9 cellular contexts compared by ENCODE assay signal in the genomic region with DNA sequence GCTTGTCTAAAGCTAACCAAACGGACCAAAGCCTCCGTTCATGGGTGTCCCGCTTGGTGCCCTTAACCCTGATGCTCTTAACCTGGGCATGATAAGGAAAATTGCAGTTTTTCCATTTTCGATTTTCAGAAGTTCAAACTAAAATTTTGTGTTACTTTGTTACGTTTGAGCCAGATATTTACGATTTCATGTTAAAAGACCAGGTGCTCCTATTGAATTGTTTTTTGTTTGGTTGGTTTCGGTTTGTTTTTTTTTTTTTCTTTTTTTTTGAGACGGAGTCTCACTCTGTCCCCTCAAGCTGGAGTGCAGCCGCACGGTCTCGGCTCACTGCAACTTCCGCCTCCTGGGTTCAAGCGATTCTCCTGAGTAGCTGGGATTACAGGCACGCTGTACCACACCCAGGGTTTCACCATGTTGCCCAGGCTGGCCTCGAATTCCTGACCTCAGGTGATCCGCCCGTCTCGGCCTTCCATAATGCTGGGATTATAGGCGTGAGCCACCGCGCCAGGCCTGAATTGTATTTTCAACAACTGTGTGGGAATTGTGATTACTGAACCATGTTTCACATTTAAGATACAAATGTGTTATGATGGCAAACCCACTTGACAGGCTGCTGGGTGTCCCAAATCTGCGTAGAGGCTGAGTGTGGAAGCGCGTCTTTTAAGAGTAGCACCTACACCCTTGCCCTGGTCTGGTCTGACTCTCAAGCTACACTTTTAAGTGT. TPM values are rescaled to one million over a fixed set of nuclear protein-coding genes. Genes with fewer than 3 reads are reported as not detected.
DNase-seq lines count a peak whose midpoint lies in the region; ATAC-seq, FAIRE-seq and TF ChIP-seq lines count a peak whose summit lies in the region.
"Had no signal": no experiment of that assay in that cellular context is flagged by ENCODE, and none has a peak within 500 bp of the region (broad histone marks: within the 10 kb centered on the region; RNA-seq: fewer than 3 reads in every experiment).

No MANE protein-coding gene starts in this region.

- BruUV-seq in GM12878 (replicated peaks; lab: Mats Ljungman, UMichigan), result TSS peak; percentile 94

- SMC1A ChIA-PET in GM12878 (lab: Charles Lee; ENCODE audit: uncharacterized antibody, unreplicated experiment), result interaction anchor here (1.1 to 1.9 kb wide), 3 partner anchors 14 to 36 kb away, joined by 3 to 6 read pairs (median 5); no protein-coding TSS in a partner anchor

- no peak for TF ChIP-seq RAD21 in GM12878 (IDR thresholded peaks at IDR 0.05; ENCODE audit: insufficient read depth, low read depth, low read length)

- RAD21 ChIA-PET in GM12878 (lab: Charles Lee; ENCODE audit: unreplicated experiment), result no interaction called here

- no peaks in the 10 kb centered on the region for H4K20me1 ChIP-seq in GM12878 (ENCODE audit: control insufficient read depth, insufficient read depth)

- ATAC-seq in heart right ventricle, result no peak
- ATAC-seq in left ventricle myocardium superior, result no peak
- ATAC-seq in GM12878, result peak; percentile 30; the same call in 2 of the 3 replicates
- peak; percentile 5 for ATAC-seq in memory B cell (ENCODE audit: low read depth)
- no peak for ATAC-seq in aorta (ENCODE audit: low FRiP score)
- no peak for ATAC-seq in GM21360 (IDR thresholded peaks at IDR 0.05; ENCODE audit: unreplicated experiment)
- no peak for ATAC-seq in HG03571 (IDR thresholded peaks at IDR 0.05; ENCODE audit: unreplicated experiment)

- H3K79me2 ChIP-seq in GM12878 (ENCODE audit: control insufficient read depth, insufficient read depth, low read length), result peaks cover 19% of the 10 kb centered on the region

- CTCF ChIA-PET in GM12878 (lab: Yijun Ruan, JAX), result interaction anchor here (0.6 to 1.1 kb wide), 2 partner anchors 20 to 631 kb away, joined by 3 read pairs; no protein-coding TSS in a partner anchor

- WGBS in heart right ventricle, 2 donors, result 81 to 84% methylated on average over 24 of the region's 24 CpGs
- 77% methylated on average over 21 of the region's 24 CpGs for WGBS in GM12878 (ENCODE audit: insufficient coverage, insufficient replicate concordance, low lambda C conversion rate, missing lambda C conversion rate)
- 79 to 83% methylated on average over 24 of the region's 24 CpGs for WGBS in aorta, 2 donors

- H3K27ac Mint-ChIP-seq in memory B cell, result peak overlapping the region; percentile 94

- H3K36me3 ChIP-seq in heart right ventricle (no peaks in the 10 kb centered on the region), GM12878 (ENCODE audit: control insufficient read depth in 2 of 2, insufficient read depth in 2 of 2, low read length in 1 of 2) (0 out of 4 replicates have a peak, but pooled peaks cover 0 to 3% of the 10 kb centered on the region in 2 experiments), aorta (ENCODE audit: control insufficient read depth in 1 of 2, insufficient read depth in 2 of 2, low read length in 1 of 2) (no peaks in the 10 kb centered on the region)

- peaks cover 0 to 42% (median 22%) of the 10 kb centered on the region in 9 donors for H3K4me1 ChIP-seq in heart right ventricle
- H3K4me1 ChIP-seq in GM12878 (ENCODE audit: control insufficient read depth, insufficient read depth, low read length), result peaks cover 17% of the 10 kb centered on the region
- H3K4me1 ChIP-seq in aorta (ENCODE audit: control insufficient read depth in 1 of 2, insufficient read depth in 2 of 2, low read length in 2 of 2), result no peaks in the 10 kb centered on the region

- H3K36me3 Mint-ChIP-seq in memory B cell, result peaks cover 6% of the 10 kb centered on the region

- DNase-seq in heart right ventricle (no peak), left ventricle myocardium superior (no peak), GM12878 (ENCODE audit: low read depth, low spot score) (no peak), memory B cell (ENCODE audit: low spot score in 2 of 2) (no peak), aorta (no peak), GM19238 (ENCODE audit: insufficient read length, low spot score) (no peak)

- POLR2A ChIA-PET in GM12878 (lab: Charles Lee), result interaction anchor here (0.6 to 1.7 kb wide), 6 partner anchors 18 to 285 kb away, joined by 3 to 8 read pairs (median 4); no protein-coding TSS in a partner anchor

- peak overlapping the region; percentile 80 to 98 (median 94) for H3K27ac ChIP-seq in heart right ventricle
- peak overlapping the region; percentile 84 for H3K27ac ChIP-seq in GM12878 (ENCODE audit: control insufficient read depth, insufficient read depth)
- H3K27ac ChIP-seq in aorta (ENCODE audit: low read depth in 1 of 2, low read length in 2 of 2), result peak overlapping the region; percentile 82 to 85

- peak overlapping the region; percentile 90 for H2AFZ ChIP-seq in GM12878 (ENCODE audit: control insufficient read depth, low read depth, low read length)

- no peak for TF ChIP-seq CTCF in heart right ventricle (IDR thresholded peaks at IDR 0.05)
- no peak for TF ChIP-seq CTCF in GM12878 (IDR thresholded peaks at IDR 0.05 in 2 of 3, conservative IDR thresholded peaks at IDR 0.05 in 1 of 3; ENCODE audit: control insufficient read depth in 2 of 3, extremely low read depth in 1 of 3, insufficient read depth in 1 of 3, low read depth in 3 of 3, low read length in 3 of 3)

- peaks cover 26% of the 10 kb centered on the region for H3K4me1 Mint-ChIP-seq in memory B cell

- 0 out of 2 replicates have a peak, but pooled peaks have one; percentile 23 for TF ChIP-seq POLR2A in GM12878 (IDR thresholded peaks at IDR 0.05; ENCODE audit: low read depth, low read length)

- peak overlapping the region; percentile 98 for H3K4me3 Mint-ChIP-seq in memory B cell

- FAIRE-seq in GM12878 (lab: Jason Lieb, UNC), result no peak

- in situ Hi-C loops in GM12878 (cut with MboI), result no loop called here

- H3K27me3 Mint-ChIP-seq in memory B cell, result no peaks in the 10 kb centered on the region

- H3K9me3 Mint-ChIP-seq in memory B cell, result peaks cover 1% of the 10 kb centered on the region

- H3K9me3 ChIP-seq in heart right ventricle (no peaks in the 10 kb centered on the region), GM12878 (replicated peaks; ENCODE audit: control insufficient read depth, insufficient read depth, low read length) (no peaks in the 10 kb centered on the region; the same call in 1 of the 3 replicates), aorta (ENCODE audit: control insufficient read depth, low read length) (no peaks in the 10 kb centered on the region)

- H3K4me3 ChIP-seq in heart right ventricle (peak overlapping the region in 9 of 10 donors; percentile 36 to 91 (median 71)), GM12878 (peak overlapping the region; percentile 68), aorta (ENCODE audit: low read length in 2 of 2) (peak overlapping the region; percentile 9 to 13)

- no peaks in the 10 kb centered on the region for H3K27me3 ChIP-seq in heart right ventricle
- H3K27me3 ChIP-seq in GM12878 (replicated peaks in 1 of 2; ENCODE audit: control insufficient read depth in 2 of 2, insufficient read depth in 2 of 2, low read length in 1 of 2), result no peaks in the 10 kb centered on the region
- H3K27me3 ChIP-seq in aorta (ENCODE audit: control insufficient read depth in 1 of 2, insufficient read depth in 2 of 2, low read length in 1 of 2), result no peaks in the 10 kb centered on the region

- no peak for TF ChIP-seq EP300 in GM12878 (IDR thresholded peaks at IDR 0.05; ENCODE audit: borderline replicate concordance in 1 of 2, control insufficient read depth in 1 of 2, low read depth in 2 of 2, low read length in 2 of 2)

- intact Hi-C loops in heart right ventricle (cut with DNase I), result loop anchor here in 3 of 10 donors (10.0 kb wide), 2 partner anchors 299 to 319 kb away; no protein-coding TSS in a partner anchor
- intact Hi-C loops in left ventricle myocardium superior (cut with micrococcal nuclease), result no loop called here
- intact Hi-C loops in GM12878 (cut with micrococcal nuclease; ENCODE audit: unreplicated experiment), result no loop called here
- intact Hi-C loops in aorta (cut with DNase I), result no loop called here

- H3K4me2 ChIP-seq in GM12878 (ENCODE audit: control insufficient read depth, insufficient read depth), result peak overlapping the region; percentile 77

- peak overlapping the region; percentile 87 for H3K9ac ChIP-seq in GM12878 (ENCODE audit: control insufficient read depth, insufficient read depth, low read length)

RNA-seq across cellular contexts. Expression of a gene that starts 0.9 kb away (rescaled TPM):
- total RNA-seq in heart right ventricle (100 to 1,000 TPM in 9 of 10 donors, 10 to 100 TPM in 1; 72.2 to 174 (median 136) TPM), left ventricle myocardium superior (167 TPM), GM12878 (2014; rRNA removed) (18.5 and 27.3 TPM in 2 replicates), GM12878 (2014; rRNA removed; fragmentation: Illumina TruSeq; extraction: Trizol) (24.9 and 27.0 TPM in 2 replicates), GM12878 (2021) (20.5 and 20.9 TPM in 2 replicates), aorta (10 to 100 TPM; 26.2 to 28.5 TPM)
- polyA plus RNA-seq in heart right ventricle (10 to 100 TPM; 29.2 to 43.9 TPM), GM12878 (2011; rRNA removed) (57.2 and 60.4 TPM in 2 replicates), GM12878 (2014; fragmentation: Illumina TruSeq; extraction: Trizol) (36.3 and 40.7 TPM in 2 replicates), GM12878 (2014; fragmentation: Nextera tagmentation; extraction: Ambion mirVana) (1 to 10 TPM; 2.8 to 4.0 TPM), GM12878 (2014; rRNA removed) (22.5 and 22.6 TPM in 2 replicates), GM12878 (2016; fragmentation: Nextera tagmentation; extraction: Ambion mirVana) (10 to 100 TPM; 25.5 to 26.7 TPM), aorta (1 to 10 TPM; 8.4 to 8.8 TPM)
- total RNA-seq in GM12878 (2013; cell fraction: nucleolus; rRNA removed), result 84.4 and 98.0 TPM in 2 replicates
- polyA plus RNA-seq in GM12878 (2011; ENCODE audit: low read depth), result 18.7 TPM
- polyA plus RNA-seq in GM12878 (2011; cell fraction: cytosol; rRNA removed), result 32.9 and 39.9 TPM in 2 replicates
- polyA plus RNA-seq in GM12878 (2011; cell fraction: nucleus; rRNA removed), result 64.3 and 64.7 TPM in 2 replicates
- 17.7 and 24.8 TPM in 2 replicates for polyA plus RNA-seq in GM12878 (2012)
- polyA minus RNA-seq in GM12878 (2011; rRNA and poly(A)+ RNA removed), result 51.4 and 65.1 TPM in 2 replicates
- polyA minus RNA-seq in GM12878 (2011; cell fraction: cytosol; rRNA and poly(A)+ RNA removed), result 18.3 and 23.8 TPM in 2 replicates
- 19.7 and 26.1 TPM in 2 replicates for polyA minus RNA-seq in GM12878 (2011; cell fraction: nucleus; rRNA and poly(A)+ RNA removed)

RNA-seq across cellular contexts. Expression of a gene that starts 28.4 kb away (rescaled TPM):
- total RNA-seq in heart right ventricle, result not detected
- polyA plus RNA-seq in heart right ventricle, result not detected
- not detected for total RNA-seq in left ventricle myocardium superior
- total RNA-seq in GM12878 (2013; cell fraction: nucleolus; rRNA removed), result not detected in 2 replicates
- total RNA-seq in GM12878 (2014; rRNA removed), result not detected in 2 replicates
- total RNA-seq in GM12878 (2014; rRNA removed; fragmentation: Illumina TruSeq; extraction: Trizol), result not detected in 2 replicates
- not detected in 2 replicates for total RNA-seq in GM12878 (2021)
- polyA plus RNA-seq in GM12878 (2011; ENCODE audit: low read depth), result not detected
- not detected in 2 replicates for polyA plus RNA-seq in GM12878 (2011; rRNA removed)
- polyA plus RNA-seq in GM12878 (2011; cell fraction: cytosol; rRNA removed), result not detected in 2 replicates
- not detected in 2 replicates for polyA plus RNA-seq in GM12878 (2011; cell fraction: nucleus; rRNA removed)
- polyA plus RNA-seq in GM12878 (2012), result not detected in 2 replicates
- polyA plus RNA-seq in GM12878 (2014; fragmentation: Illumina TruSeq; extraction: Trizol), result not detected in 2 replicates
- polyA plus RNA-seq in GM12878 (2014; fragmentation: Nextera tagmentation; extraction: Ambion mirVana), result not detected
- not detected in 2 replicates for polyA plus RNA-seq in GM12878 (2014; rRNA removed)
- polyA plus RNA-seq in GM12878 (2016; fragmentation: Nextera tagmentation; extraction: Ambion mirVana), result not detected
- polyA minus RNA-seq in GM12878 (2011; rRNA and poly(A)+ RNA removed), result not detected in 2 replicates
- not detected in 2 replicates for polyA minus RNA-seq in GM12878 (2011; cell fraction: cytosol; rRNA and poly(A)+ RNA removed)
- not detected in 2 replicates for polyA minus RNA-seq in GM12878 (2011; cell fraction: nucleus; rRNA and poly(A)+ RNA removed)
- total RNA-seq in aorta, result not detected
- polyA plus RNA-seq in aorta, result not detected
- total RNA-seq: glomerular endothelial cell had no signal

Comparison
In these comparisons a context has a peak if more than half of its experiments do, and no peak if none do; other contexts are left out.
1. ATAC-seq: peak in GM12878 (single experiment) and memory B cell (single experiment); none in heart right ventricle (0 of 8), left ventricle myocardium superior (single experiment), aorta (single experiment), GM21360 (single experiment) and HG03571 (single experiment).
2. H3K4me3 ChIP-seq: peak in every context shown above with its lines; median percentile 71 in heart right ventricle; 68 in GM12878; 11 in aorta.
3. Peak in every context shown above with its lines, with median percentiles within 50 percentile points of each other: H3K27ac ChIP-seq.